ENCODE assay signal across 8 cellular contexts in the genomic region with DNA sequence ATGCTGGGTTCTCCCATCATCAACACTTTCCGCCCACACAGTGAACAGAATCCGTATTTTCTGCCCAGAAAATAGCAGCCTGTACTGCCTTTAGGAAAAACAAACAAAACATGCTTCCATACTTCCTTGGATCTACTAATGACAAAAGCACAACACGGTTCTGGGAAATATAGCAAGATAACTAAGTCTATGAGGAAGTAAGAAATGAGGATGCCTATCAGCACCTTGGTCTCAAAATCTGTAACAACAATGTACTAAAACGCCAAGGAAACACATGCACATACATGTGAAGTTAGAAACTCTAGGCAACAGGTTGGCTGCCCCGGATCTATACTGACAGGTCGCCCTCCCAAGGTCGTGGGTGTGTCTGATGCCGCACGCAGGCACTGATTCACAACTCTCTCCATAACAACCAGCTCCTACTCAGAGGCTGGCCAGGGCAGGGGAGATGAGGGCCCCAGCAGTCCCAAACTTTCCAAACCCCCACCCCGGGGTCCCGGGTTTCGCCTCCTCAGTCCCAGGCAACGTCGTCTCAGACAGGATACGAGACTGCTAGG. TPM values are rescaled to one million over a fixed set of nuclear protein-coding genes. Genes with fewer than 3 reads are reported as not detected.
DNase-seq lines count a peak whose midpoint lies in the region; ATAC-seq and TF ChIP-seq lines count a peak whose summit lies in the region.

No MANE protein-coding gene starts in this region.

- CTCF ChIA-PET in PC-3 (lab: Charles Lee): interaction anchor here (0.6 kb wide), 1 partner anchor 79 kb away, joined by 3 read pairs; no protein-coding TSS in a partner anchor

- H3K4me1 ChIP-seq in PC-3 (ENCODE audit: insufficient read depth, low read length) (peaks cover 15% of the 10 kb centered on the region; the same call in 1 of the 2 replicates), testis (peaks cover 24% of the 10 kb centered on the region)

- H3K27ac ChIP-seq in PC-3 (ENCODE audit: low read length): peak overlapping the region; percentile 47
- H3K27ac ChIP-seq in testis: peak overlapping the region; percentile 88 to 96

- BruUV-seq in PC-3 (replicated peaks; lab: Mats Ljungman, UMichigan): no TSS peak

- peak overlapping the region; percentile 100 for H2AFZ ChIP-seq in PC-3 (ENCODE audit: low read length)

- H3K9me3 ChIP-seq in PC-3 (ENCODE audit: low read length): no peaks in the 10 kb centered on the region
- no peaks in the 10 kb centered on the region for H3K9me3 ChIP-seq in testis

- H4K20me1 ChIP-seq in PC-3 (ENCODE audit: low read length): no peaks in the 10 kb centered on the region

- peak; percentile 42 for DNase-seq in NCI-H82 (lab: John Stamatoyannopoulos, UW)
- no peak for DNase-seq in NCI-H82 treated with DMSO at 0.1 percent for 48 hours (lab: John Stamatoyannopoulos, UW; ENCODE audit: unreplicated experiment)
- DNase-seq in PC-3: peak; percentile 37
- peak; percentile 53 for DNase-seq in activated T-helper 9 cell treated with anti-CD3 and anti-CD28 coated beads, Interleukin-2, amount 50 U/mL, for 16 hours (ENCODE audit: low read depth)
- DNase-seq in fibroblast of villous mesenchyme (ENCODE audit: low read depth): peak; percentile 45
- DNase-seq in omental fat pad (ENCODE audit: low spot score): peak; percentile 39
- peak; percentile 71 for DNase-seq in testis

- TF ChIP-seq POLR2A in testis (IDR thresholded peaks at IDR 0.05): no peak

- peaks cover 17% of the 10 kb centered on the region for H3K79me2 ChIP-seq in PC-3 (ENCODE audit: low read length)

- H3K27me3 ChIP-seq in PC-3 (ENCODE audit: low read length) (no peaks in the 10 kb centered on the region), testis (no peaks in the 10 kb centered on the region)

- TF ChIP-seq CTCF in PC-3 (conservative IDR thresholded peaks at IDR 0.05; ENCODE audit: low read depth, low read length) (no peak), fibroblast of villous mesenchyme (IDR thresholded peaks at IDR 0.05; ENCODE audit: insufficient read depth, low read depth, low read length) (no peak), omental fat pad (IDR thresholded peaks at IDR 0.05) (no peak), testis (IDR thresholded peaks at IDR 0.05) (no peak)

- intact Hi-C loops in PC-3 (cut with micrococcal nuclease): no loop called here
- intact Hi-C loops in testis (cut with DNase I; ENCODE audit: low total_unique reads): no loop called here

- no peaks in the 10 kb centered on the region for H3K36me3 ChIP-seq in PC-3 (ENCODE audit: low read depth, low read length)
- no peaks in the 10 kb centered on the region for H3K36me3 ChIP-seq in testis (ENCODE audit: low read depth, missing control alignments)

- H3K4me2 ChIP-seq in PC-3 (ENCODE audit: low read length): peak overlapping the region; percentile 88

- H3F3A ChIP-seq in PC-3 (ENCODE audit: low read length, unreplicated experiment): no peaks in the 10 kb centered on the region

- POLR2A ChIA-PET in PC-3 (lab: Charles Lee; ENCODE audit: unreplicated experiment): interaction anchor here (0.6 kb wide), 1 partner anchor 613 kb away, joined by 12 read pairs; no protein-coding TSS in a partner anchor

- ATAC-seq in HG03095 (IDR thresholded peaks at IDR 0.05; ENCODE audit: unreplicated experiment) (peak; percentile 30), PC-3 (peak; percentile 77), omental fat pad (ENCODE audit: low FRiP score) (peak; percentile 84)

- 0 to 4% methylated on average over 9 to 15 of the region's 15 CpGs for WGBS in testis, 2 donors

- no peaks in the 10 kb centered on the region for H3K9me2 ChIP-seq in PC-3 (replicated peaks; ENCODE audit: low read length)

- H3K9ac ChIP-seq in PC-3 (ENCODE audit: low read length): peak overlapping the region; percentile 76

- H3K4me3 ChIP-seq in PC-3 (ENCODE audit: low read length) (peak overlapping the region; percentile 86), fibroblast of villous mesenchyme (ENCODE audit: low read depth, low read length) (peak overlapping the region; percentile 93), testis (peak overlapping the region; percentile 88 to 95)

RNA-seq across cellular contexts. Expression of a gene that starts 0.7 kb away (rescaled TPM):
- total RNA-seq in PC-3 (2014; rRNA removed): 4.3 and 5.5 TPM in 2 replicates
- 8.7 and 12.1 TPM in 2 replicates for total RNA-seq in fibroblast of villous mesenchyme
- total RNA-seq in omental fat pad: 10 to 100 TPM; 10.8 to 26.3 (median 15.3) TPM
- 10 to 100 TPM; 29.5 to 32.8 TPM for total RNA-seq in testis
- 11.4 TPM for polyA plus RNA-seq in testis (ENCODE audit: insufficient read depth, low read depth, low replicate concordance)

Comparison
In these comparisons a context has a peak if more than half of its experiments do, and no peak if none do; other contexts are left out.
1. ATAC-seq: peak in every context shown above with its lines; median percentile 84 in omental fat pad; 77 in PC-3; 30 in HG03095.